ENCODE assay signal across 8 cellular contexts in genomic region chr9:130689937-130690700, GRCh38. TPM values are rescaled to one million over a fixed set of nuclear protein-coding genes. Genes with fewer than 3 reads are reported as not detected.
A peak's percentile ranks its signal among the peaks of the same experiment; 100 is the strongest.
DNase-seq lines count a peak whose midpoint lies in the region; ATAC-seq, FAIRE-seq and TF ChIP-seq lines count a peak whose summit lies in the region.

No MANE protein-coding gene starts in this region.

- no peaks in the 10 kb centered on the region for H3K9me3 ChIP-seq in cardiac muscle cell (ENCODE audit: low read depth)

- peak; percentile 89 for DNase-seq in GM04504 (ENCODE audit: low read depth)
- peak; percentile 59 to 91 (median 81) for DNase-seq in NCI-H1417 (lab: John Stamatoyannopoulos, UW)
- peak; percentile 35 for DNase-seq in UCSD-AML1 (lab: John Stamatoyannopoulos, UW; ENCODE audit: unreplicated experiment)
- peak; percentile 82 to 96 for DNase-seq in cardiac muscle cell (ENCODE audit: low read depth in 1 of 2, low spot score in 1 of 2)
- DNase-seq in pulmonary artery endothelial cell (ENCODE audit: low read depth, low spot score): peak; percentile 64
- no peak for DNase-seq in D721Med (ENCODE audit: insufficient read length, low spot score)

- no peaks in the 10 kb centered on the region for H3K36me3 ChIP-seq in cardiac muscle cell

- FAIRE-seq in D721Med (lab: Jason Lieb, UNC): no peak

- TF ChIP-seq CTCF in cardiac muscle cell (IDR thresholded peaks at IDR 0.05; ENCODE audit: low read depth, low read length) (no peak), D721Med (IDR thresholded peaks at IDR 0.05; ENCODE audit: insufficient read depth, missing control alignments) (no peak)

- no peaks in the 10 kb centered on the region for H3K27me3 ChIP-seq in cardiac muscle cell

- H3K27ac ChIP-seq in cardiac muscle cell: peak overlapping the region; percentile 72

- ATAC-seq in GM21786 (IDR thresholded peaks at IDR 0.05; ENCODE audit: unreplicated experiment): no peak
- no peak for ATAC-seq in GM21717 (IDR thresholded peaks at IDR 0.05; ENCODE audit: unreplicated experiment)

- peaks cover 22% of the 10 kb centered on the region for H3K4me1 ChIP-seq in cardiac muscle cell (ENCODE audit: low read depth)

- H3K4me3 ChIP-seq in cardiac muscle cell: no peak overlapping the region

RNA-seq across cellular contexts. Expression of gene EXOSC2, which starts 3.5 kb away (rescaled TPM):
- total RNA-seq in cardiac muscle cell (32.5 and 47.4 TPM in 2 replicates), pulmonary artery endothelial cell (54.5 and 65.1 TPM in 2 replicates)
- 31.0 and 37.4 TPM in 2 replicates for polyA plus RNA-seq in cardiac muscle cell

RNA-seq across cellular contexts. Expression of gene PRDM12, which starts 25.7 kb away (rescaled TPM):
- 0.30 and 0.70 TPM in 2 replicates for total RNA-seq in cardiac muscle cell
- 0.55 and 0.86 TPM in 2 replicates for polyA plus RNA-seq in cardiac muscle cell
- total RNA-seq in pulmonary artery endothelial cell: under 0.01 TPM in 1 of 2 replicates, not detected in the other
